ENCODE assay signal across 1 cellular context in the genomic region with DNA sequence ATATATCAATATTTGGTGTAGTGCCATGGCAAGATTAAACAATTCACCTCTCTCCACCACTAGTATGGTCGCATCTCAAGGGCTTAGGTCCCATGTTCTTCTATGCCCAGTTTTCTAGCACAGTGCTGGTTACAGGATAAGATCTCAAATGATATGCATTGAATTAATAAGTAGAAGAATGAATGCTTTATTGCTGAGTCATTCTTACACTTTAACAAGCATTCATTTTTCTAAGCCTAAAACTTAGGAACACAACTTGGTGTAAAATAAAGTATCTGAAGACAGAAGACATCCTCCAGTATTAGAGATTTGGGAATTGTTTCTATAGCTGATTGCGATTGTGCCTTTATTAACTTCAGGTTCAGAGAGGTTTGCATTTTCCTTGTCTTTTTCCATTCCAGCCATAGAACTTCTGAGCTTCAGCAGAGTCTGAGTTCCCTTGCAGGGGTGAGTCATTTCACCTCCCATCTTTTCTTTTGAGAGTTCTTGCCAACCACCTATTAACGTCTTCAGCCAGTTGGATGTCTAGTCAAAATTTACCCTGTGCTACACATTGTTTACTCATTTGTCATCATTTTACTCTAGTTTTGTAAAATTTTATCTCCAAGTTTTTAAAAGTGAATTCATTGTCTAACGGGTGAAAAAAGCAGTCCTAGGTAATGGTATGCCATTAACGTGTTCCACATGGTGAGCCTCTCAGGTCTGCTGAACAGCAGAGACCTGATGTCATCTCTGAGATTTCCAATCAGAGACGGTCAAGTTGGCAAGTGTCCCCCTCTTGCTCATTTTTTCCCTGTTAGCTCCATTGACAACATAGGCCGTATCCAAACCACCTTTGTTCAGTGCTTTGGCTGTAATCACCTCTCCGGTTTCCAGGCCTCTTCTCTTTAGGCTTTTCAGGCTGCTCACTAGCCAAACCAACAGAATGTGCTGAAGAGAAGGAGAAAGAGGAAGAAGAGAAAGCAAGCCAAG.
A peak's percentile ranks its signal among the peaks of the same experiment; 100 is the strongest.
TF ChIP-seq lines count a peak whose summit lies in the region.

No MANE protein-coding gene starts in this region.

TF ChIP-seq in IMR-90, 13 proteins besides CTCF, POLR2A, EP300 and RAD21:
- TF ChIP-seq NFE2L2 (IDR thresholded peaks at IDR 0.05; ENCODE audit: low read depth, low read length) (peak; percentile 90), MAFK (IDR thresholded peaks at IDR 0.05; ENCODE audit: low read depth, low read length) (peak; percentile 37; the same call in 1 of the 2 replicates), RCOR1 (IDR thresholded peaks at IDR 0.05; ENCODE audit: insufficient replicate concordance, low read length) (no peak)
